18 cellular contexts compared by ENCODE assay signal in the genomic region with DNA sequence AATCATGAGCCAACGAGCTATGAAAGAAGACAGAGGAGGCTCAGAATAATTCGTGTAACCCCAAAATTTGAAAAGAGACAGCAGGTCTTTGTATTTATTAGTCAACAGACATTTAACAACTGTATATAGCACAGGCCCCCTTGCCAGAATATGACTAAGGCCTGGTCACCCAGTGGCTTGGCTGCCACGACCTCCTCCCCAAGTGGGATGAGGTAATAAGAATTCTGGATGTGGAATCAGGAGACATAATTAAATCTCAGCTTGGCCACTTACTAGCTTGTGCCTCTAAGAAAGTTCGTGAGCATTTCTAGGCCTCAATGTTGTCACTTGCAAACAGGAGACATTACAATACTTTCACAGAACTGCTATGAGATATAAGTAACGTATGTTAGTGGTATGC.
A peak's percentile ranks its signal among the peaks of the same experiment; 100 is the strongest.
DNase-seq lines count a peak whose midpoint lies in the region; ATAC-seq and TF ChIP-seq lines count a peak whose summit lies in the region.
"Had no signal": no experiment of that assay in that cellular context is flagged by ENCODE, and none has a peak within 500 bp of the region (broad histone marks: within the 10 kb centered on the region; RNA-seq: fewer than 3 reads in every experiment).

No MANE protein-coding gene starts in this region.

- H3K9me3 Mint-ChIP-seq in activated naive CD4-positive, alpha-beta T cell treated with anti-CD3 and anti-CD28 coated beads, Interleukin-2, amount 50 U/mL, for 72 hours, result peaks cover 0 to 3% of the 10 kb centered on the region in 2 donors
- H3K9me3 Mint-ChIP-seq: activated naive CD8-positive, alpha-beta T cell treated with anti-CD3 and anti-CD28 coated beads for 36 hours had no signal

- DNase-seq in AG09309 (ENCODE audit: low read depth) (peak; percentile 40), M059J (ENCODE audit: low read depth) (peak; percentile 85), epithelial cell of esophagus (ENCODE audit: low read depth) (peak; percentile 8), hepatic stellate cell (ENCODE audit: low spot score) (peak; percentile 12), posterior cingulate gyrus (no peak), amniotic stem cell (lab: John Stamatoyannopoulos, UW) (no peak)
- no peak for DNase-seq in activated naive CD4-positive, alpha-beta T cell treated with anti-CD3 and anti-CD28 coated beads, Interleukin-2, amount 50 U/mL, for 72 hours (ENCODE audit: low spot score in 2 of 2)
- DNase-seq: activated CD4-positive, alpha-beta T cell treated with anti-CD3 and anti-CD28 coated beads, Interleukin-2, amount 10 ng/mL, durations not matched to agents 24 days and 14 days; activated naive CD8-positive, alpha-beta T cell treated with anti-CD3 and anti-CD28 coated beads for 36 hours; Caco-2; H7; NCI-H1092 treated with DMSO at 0.1 percent for 48 hours; NCI-H2171; right lobe of liver; stimulated activated CD4-positive, alpha-beta T cell treated with anti-CD3 and anti-CD28 coated beads, Interleukin-4, amount 100 ng/mL, for 1 hour; thyroid gland had no signal

- no peak for ATAC-seq in GM18907 (IDR thresholded peaks at IDR 0.05; ENCODE audit: unreplicated experiment)
- ATAC-seq in activated naive CD4-positive, alpha-beta T cell treated with anti-CD3 and anti-CD28 coated beads, Interleukin-2, amount 50 U/mL, for 72 hours, result no peak
- ATAC-seq: right lobe of liver had no signal

- TF ChIP-seq CTCF in AG09309 (IDR thresholded peaks at IDR 0.05; ENCODE audit: control insufficient read depth, insufficient read depth, low read depth, low read length, missing control alignments), result no peak
- no peak for TF ChIP-seq CTCF in epithelial cell of esophagus (IDR thresholded peaks at IDR 0.05; ENCODE audit: insufficient read depth, low read depth, low read length, missing control alignments)

- H3K36me3 Mint-ChIP-seq in activated naive CD4-positive, alpha-beta T cell treated with anti-CD3 and anti-CD28 coated beads, Interleukin-2, amount 50 U/mL, for 72 hours, result peaks cover 0 to 6% of the 10 kb centered on the region in 2 donors

- intact Hi-C loops in posterior cingulate gyrus (cut with DNase I), result no loop called here

- no peak overlapping the region for H3K27ac Mint-ChIP-seq in activated naive CD4-positive, alpha-beta T cell treated with anti-CD3 and anti-CD28 coated beads, Interleukin-2, amount 50 U/mL, for 72 hours
- H3K27ac Mint-ChIP-seq: activated CD4-positive, alpha-beta T cell treated with anti-CD3 and anti-CD28 coated beads, Interleukin-2, amount 10 ng/mL, durations not matched to agents 24 days and 14 days; activated naive CD8-positive, alpha-beta T cell treated with anti-CD3 and anti-CD28 coated beads for 36 hours; IgD-negative memory B cell had no signal

- H3K4me3 ChIP-seq in AG09309 (ENCODE audit: control insufficient read depth, low read depth, low read length) (no peak overlapping the region), epithelial cell of esophagus (ENCODE audit: low read length) (no peak overlapping the region)
- H3K4me3 ChIP-seq: right lobe of liver, thyroid gland had no signal

Comparison
In these comparisons a context has a peak if more than half of its experiments do, and no peak if none do; other contexts are left out.
1. DNase-seq: peak in AG09309 (single experiment), M059J (single experiment), epithelial cell of esophagus (single experiment) and hepatic stellate cell (single experiment); none in posterior cingulate gyrus (0 of 10), amniotic stem cell (single experiment) and activated naive CD4-positive, alpha-beta T cell treated with anti-CD3 and anti-CD28 coated beads, Interleukin-2, amount 50 U/mL, for 72 hours (0 of 2).